ENCODE assay signal across 12 cellular contexts in the genomic region with DNA sequence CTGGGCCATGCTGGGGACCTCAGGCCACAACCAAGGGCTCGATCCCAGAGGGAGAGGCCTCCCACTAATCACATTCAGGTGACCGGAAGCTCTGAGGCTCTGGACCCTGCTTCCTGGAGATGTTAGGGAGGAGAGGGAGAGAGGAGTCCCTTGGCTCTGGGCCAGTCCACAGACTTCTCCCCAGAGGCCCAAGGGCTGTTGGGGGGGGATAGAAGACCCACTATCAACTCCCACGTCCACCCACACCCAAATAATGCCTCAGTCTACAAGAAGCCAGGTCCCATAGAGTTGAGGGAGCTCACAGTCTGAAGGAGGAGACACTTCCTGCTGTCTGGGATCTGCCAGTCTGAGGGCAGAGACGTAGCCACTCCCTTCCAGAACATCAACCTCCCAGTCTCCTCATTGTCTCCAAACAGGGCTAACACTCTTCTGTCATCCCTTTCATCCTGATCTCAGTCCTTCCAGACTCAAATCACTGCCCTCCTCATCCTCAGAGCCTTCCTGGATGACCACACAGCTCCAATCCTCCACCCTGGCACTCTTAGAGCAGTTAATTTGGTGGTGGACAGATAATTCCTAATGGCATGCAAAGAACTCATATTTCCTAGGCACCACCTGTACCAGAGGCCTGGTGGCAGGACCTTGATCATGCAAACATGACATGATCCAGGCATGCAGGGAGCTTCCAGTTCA.
A peak's percentile ranks its signal among the peaks of the same experiment; 100 is the strongest.
DNase-seq lines count a peak whose midpoint lies in the region; ATAC-seq and TF ChIP-seq lines count a peak whose summit lies in the region.
"Had no signal": no experiment of that assay in that cellular context is flagged by ENCODE, and none has a peak within 500 bp of the region (broad histone marks: within the 10 kb centered on the region; RNA-seq: fewer than 3 reads in every experiment).

No MANE protein-coding gene starts in this region.

- H3K36me3 ChIP-seq in Panc1 (ENCODE audit: control insufficient read depth, insufficient read depth, low read length) (no peaks in the 10 kb centered on the region), esophagus squamous epithelium (no peaks in the 10 kb centered on the region), trophoblast cell (ENCODE audit: control insufficient read depth in 1 of 2, insufficient read depth in 2 of 2, low read length in 2 of 2) (no peaks in the 10 kb centered on the region)

- ATAC-seq in Panc1: no peak
- no peak for ATAC-seq in GM21381 (IDR thresholded peaks at IDR 0.05; ENCODE audit: unreplicated experiment)

- no peak overlapping the region for H4K12ac ChIP-seq in trophoblast cell (ENCODE audit: low read depth, low read length)

- in situ Hi-C loops in Panc1 (cut with HindIII; ENCODE audit: low pct_unique_long_range_greater_than_20kb, low sequenced_read_pairs): no loop called here
- in situ Hi-C loops in G401 (cut with HindIII; ENCODE audit: low sequenced_read_pairs): no loop called here

- peak overlapping the region; percentile 66 for H2BK12ac ChIP-seq in trophoblast cell (ENCODE audit: low read length)

- no peak overlapping the region for H3K23ac ChIP-seq in trophoblast cell (ENCODE audit: low read length)

- no peak overlapping the region for H2AFZ ChIP-seq in trophoblast cell (ENCODE audit: insufficient read depth, low read length, poor library complexity)

- H3K4ac ChIP-seq in trophoblast cell (ENCODE audit: low read depth, low read length): no peak overlapping the region

- no peak overlapping the region for H3K9ac ChIP-seq in trophoblast cell (ENCODE audit: low read length)

- H3K18ac ChIP-seq in trophoblast cell (ENCODE audit: low read length): no peak overlapping the region

- no peak for TF ChIP-seq POLR2A in esophagus squamous epithelium (IDR thresholded peaks at IDR 0.05)

- WGBS in esophagus squamous epithelium, 2 donors: 45 to 67% methylated on average over 4 of the region's 4 CpGs
- WGBS in trophoblast cell (ENCODE audit: extremely low coverage, insufficient coverage, insufficient read length): no CpG with 5 or more reads among the region's 4 CpGs

- CTCF ChIA-PET in AG04450 (lab: Charles Lee): interaction anchor here (1.2 to 1.3 kb wide), 2 partner anchors 17 to 284 kb away, joined by 3 to 6 read pairs; no protein-coding TSS in a partner anchor
- CTCF ChIA-PET in Panc1 (lab: Charles Lee): no interaction called here

- H3K4me1 ChIP-seq in Panc1 (ENCODE audit: control insufficient read depth, insufficient read depth, low read length) (peaks cover 27% of the 10 kb centered on the region), esophagus squamous epithelium (peaks cover 31 to 83% (median 51%) of the 10 kb centered on the region in 3 donors), trophoblast cell (ENCODE audit: control insufficient read depth in 1 of 2, insufficient read depth in 2 of 2, low read length in 2 of 2) (peaks cover 35 to 49% of the 10 kb centered on the region in 2 experiments)

- no peak overlapping the region for H3K4me2 ChIP-seq in trophoblast cell (ENCODE audit: low read length)

- H2AK5ac ChIP-seq in trophoblast cell (ENCODE audit: low read length): peak overlapping the region; percentile 24

- intact Hi-C loops in Panc1 (cut with micrococcal nuclease; ENCODE audit: unreplicated experiment) (no loop called here), esophagus squamous epithelium (cut with DNase I) (no loop called here)

- H3K4me3 ChIP-seq in AG04450 (ENCODE audit: low read depth, low read length) (no peak overlapping the region), Panc1 (ENCODE audit: low read depth in 2 of 2, low read length in 2 of 2) (no peak overlapping the region), esophagus squamous epithelium (no peak overlapping the region), trophoblast cell (ENCODE audit: low read depth, low read length) (no peak overlapping the region)

- H3K9me3 ChIP-seq in AG04450 (ENCODE audit: control insufficient read depth, insufficient read depth, low read length): peaks cover 2% of the 10 kb centered on the region; the same call in 1 of the 2 replicates
- peaks cover 7% of the 10 kb centered on the region; the same call in 1 of the 2 replicates for H3K9me3 ChIP-seq in Panc1 (ENCODE audit: control insufficient read depth, insufficient read depth, low read depth, low read length)
- peaks cover 0 to 8% (median 0%) of the 10 kb centered on the region in 3 donors for H3K9me3 ChIP-seq in esophagus squamous epithelium
- H3K9me3 ChIP-seq in trophoblast cell (ENCODE audit: insufficient read depth, low read depth, low read length): no peaks in the 10 kb centered on the region

- peak overlapping the region; percentile 22 for H2BK120ac ChIP-seq in trophoblast cell (ENCODE audit: insufficient read depth, low read length, poor library complexity)

- TF ChIP-seq CTCF in AG04450 (IDR thresholded peaks at IDR 0.05; ENCODE audit: low read depth, low read length) (no peak), Panc1 (IDR thresholded peaks at IDR 0.05) (no peak), esophagus squamous epithelium (IDR thresholded peaks at IDR 0.05) (no peak)

- POLR2A ChIA-PET in AG04450 (lab: Yijun Ruan, JAX) (interaction anchor here (0.6 to 2.1 kb wide), 4 partner anchors 15 to 522 kb away, joined by 3 to 10 read pairs (median 8); no protein-coding TSS in a partner anchor), Panc1 (lab: Charles Lee) (no interaction called here)

- BruUV-seq in Panc1 (replicated peaks; lab: Mats Ljungman, UMichigan): no TSS peak

- H3K27me3 ChIP-seq in AG04450 (ENCODE audit: control insufficient read depth, insufficient read depth, low read length) (no peaks in the 10 kb centered on the region), Panc1 (ENCODE audit: control insufficient read depth, insufficient read depth, low read length) (no peaks in the 10 kb centered on the region), esophagus squamous epithelium (no peaks in the 10 kb centered on the region), trophoblast cell (ENCODE audit: insufficient read depth, low read length) (no peaks in the 10 kb centered on the region)

- H4K8ac ChIP-seq in trophoblast cell (ENCODE audit: low read depth, low read length): no peak overlapping the region

- DNase-seq in AG04450 (ENCODE audit: low read depth, low spot score) (no peak), Panc1 (ENCODE audit: low read depth, low spot score) (no peak), esophagus squamous epithelium (lab: John Stamatoyannopoulos, UW) (no peak), trophoblast cell (peak in 1 of 2 donors; percentile 23), SW 1271 (lab: John Stamatoyannopoulos, UW) (no peak), mesenteric fat pad (ENCODE audit: low spot score) (no peak), G401 (ENCODE audit: low spot score) (no peak)
- DNase-seq: activated CD8-positive, alpha-beta memory T cell treated with anti-CD3 and anti-CD28 coated beads, Interleukin-2, amount 50 U/mL, for 48 hours; CD4-positive, CD25-positive, alpha-beta regulatory T cell; GOT3; stimulated activated CD4-positive, alpha-beta T cell treated with anti-CD3 and anti-CD28 coated beads, Interleukin-1b, Interleukin-23, amount 100 ng/mL, for 48 hours had no signal

- H3K79me1 ChIP-seq in trophoblast cell (ENCODE audit: low read length): peaks cover 28% of the 10 kb centered on the region

- H3K79me2 ChIP-seq in trophoblast cell (ENCODE audit: control insufficient read depth, insufficient read depth, low read length, poor library complexity): no peaks in the 10 kb centered on the region

- H3K14ac ChIP-seq in trophoblast cell (ENCODE audit: low read length): no peak overlapping the region

- H2BK5ac ChIP-seq in trophoblast cell (ENCODE audit: low read depth, low read length, poor library complexity): no peak overlapping the region

- H4K91ac ChIP-seq in trophoblast cell (ENCODE audit: low read depth, low read length): peak overlapping the region; percentile 41

- peak overlapping the region; percentile 98 for H3K27ac ChIP-seq in AG04450 (ENCODE audit: low read depth, low read length)
- peak overlapping the region; percentile 83 for H3K27ac ChIP-seq in Panc1 (ENCODE audit: low read length)
- peak overlapping the region; percentile 76 to 90 (median 88) for H3K27ac ChIP-seq in esophagus squamous epithelium
- H3K27ac ChIP-seq in trophoblast cell (ENCODE audit: low read depth, low read length): no peak overlapping the region
